In genomic region chr16:57825298-57826039, GRCh38 we compare ENCODE assay signal across 1 cellular context.
TF ChIP-seq lines count a peak whose summit lies in the region.

No MANE protein-coding gene starts in this region.

TF ChIP-seq in IMR-90, 13 proteins besides CTCF, POLR2A, EP300 and RAD21 (continued from another document):
- TF ChIP-seq ELK1 (IDR thresholded peaks at IDR 0.05; ENCODE audit: borderline replicate concordance, low read depth, low read length): no peak
- no peak for TF ChIP-seq RCOR1 (IDR thresholded peaks at IDR 0.05; ENCODE audit: insufficient replicate concordance, low read length)
- TF ChIP-seq RFX5 (IDR thresholded peaks at IDR 0.05; ENCODE audit: low read depth, low read length): no peak
- no peak for TF ChIP-seq MAZ (IDR thresholded peaks at IDR 0.05; ENCODE audit: borderline replicate concordance, low read depth, low read length)
- no peak for TF ChIP-seq NFE2L2 (IDR thresholded peaks at IDR 0.05; ENCODE audit: low read depth, low read length)
- no peak for TF ChIP-seq SMC3 (IDR thresholded peaks at IDR 0.05; ENCODE audit: low read depth, low read length)
- no peak for TF ChIP-seq USF2 (IDR thresholded peaks at IDR 0.05; ENCODE audit: low read depth, low read length)
